24 cellular contexts compared by ENCODE assay signal in genomic region chr6:4302524-4302923, GRCh38.
"Had no signal": no experiment of that assay in that cellular context is flagged by ENCODE, and none has a peak within 500 bp of the region (broad histone marks: within the 10 kb centered on the region; RNA-seq: fewer than 3 reads in every experiment).

No MANE protein-coding gene starts in this region.

- DNase-seq: natural killer cell; occipital lobe; ovary; posterior cingulate gyrus; psoas muscle; right cardiac atrium; right lobe of liver; sigmoid colon; small intestine; stimulated activated CD4-positive, alpha-beta T cell treated with anti-CD3 and anti-CD28 coated beads, Interleukin-15, amount 100 ng/mL, for 24 hours; stimulated activated CD4-positive, alpha-beta T cell treated with anti-CD3 and anti-CD28 coated beads, Interleukin-2, amount 100 ng/mL, for 24 hours; stimulated activated CD4-positive, alpha-beta T cell treated with anti-CD3 and anti-CD28 coated beads, Interleukin-2, amount 100 ng/mL, for 48 hours; stimulated activated CD4-positive, alpha-beta T cell treated with anti-CD3 and anti-CD28 coated beads, Interleukin-4, amount 100 ng/mL, for 24 hours; stimulated activated naive B cell treated with anti-CD40 and anti-IgM and Interleukin-4, amounts not matched to agents 10 μg/mL and 1 μg/mL and 100 μg/mL, for 72 hours; stimulated activated naive CD4-positive, alpha-beta T cell treated with Interleukin-2 at 50 U/mL for 16 hours; stomach; thyroid gland; upper lobe of right lung; uterus had no signal

- H3K4me3 ChIP-seq: neural progenitor cell, ovary, psoas muscle, right lobe of liver, sigmoid colon, stomach, thoracic aorta, thyroid gland, tibial nerve, upper lobe of right lung, uterus had no signal

- H3K4me2 ChIP-seq: neural progenitor cell had no signal

- H3K4me1 ChIP-seq: neural progenitor cell, parathyroid adenoma, right lobe of liver, sigmoid colon, stomach, upper lobe of right lung, uterus had no signal

- H3K9me3 ChIP-seq: ovary, right lobe of liver, sigmoid colon, thoracic aorta, thyroid gland, upper lobe of right lung, uterus had no signal

- H3K79me2 ChIP-seq: parathyroid adenoma had no signal

- H3K9ac ChIP-seq: neural progenitor cell, parathyroid adenoma had no signal

- H2AFZ ChIP-seq: neural progenitor cell, parathyroid adenoma had no signal

- H3K27ac ChIP-seq: neural progenitor cell, ovary, parathyroid adenoma, psoas muscle, right lobe of liver, sigmoid colon, stomach, thoracic aorta, thyroid gland, tibial nerve, upper lobe of right lung, uterus had no signal

- H3K36me3 ChIP-seq: neural progenitor cell, ovary, right lobe of liver, sigmoid colon, stomach, thoracic aorta, thyroid gland, tibial nerve, upper lobe of right lung, uterus had no signal

- H3K27me3 ChIP-seq: neural progenitor cell, ovary, right lobe of liver, sigmoid colon, stomach, thyroid gland, tibial nerve, upper lobe of right lung, uterus had no signal

- ATAC-seq: natural killer cell; right cardiac atrium; stimulated activated effector memory CD8-positive, alpha-beta T cell treated with anti-CD3 and anti-CD28 coated beads, Interleukin-12 subunit alpha, Interleukin-12 subunit beta, amount 100 ng/mL, for 72 hours; upper lobe of right lung had no signal
